Comparison of ENCODE assay signal across 19 cellular contexts in the genomic region with DNA sequence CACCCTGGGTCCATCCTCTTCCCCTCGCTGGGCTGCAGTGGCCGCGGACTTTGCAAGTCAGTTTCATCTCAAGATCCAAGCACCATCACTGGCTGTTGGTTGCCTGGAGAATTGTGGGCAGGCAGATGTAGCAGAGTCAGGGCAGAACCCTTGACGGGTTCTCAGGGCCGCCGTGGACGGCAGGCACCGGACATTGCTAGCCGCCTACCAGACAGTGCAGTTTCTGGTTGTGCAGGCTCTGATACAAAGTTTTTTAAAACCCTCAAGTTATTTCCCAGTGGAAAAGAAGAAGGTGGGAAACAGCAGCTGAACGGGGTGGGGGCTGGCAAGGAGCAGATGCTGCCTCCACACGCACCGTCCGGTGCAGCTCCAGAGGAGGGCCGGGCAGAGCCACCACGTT. TPM values are rescaled to one million over a fixed set of nuclear protein-coding genes. Genes with fewer than 3 reads are reported as not detected.
DNase-seq lines count a peak whose midpoint lies in the region; ATAC-seq and TF ChIP-seq lines count a peak whose summit lies in the region.
"Had no signal": no experiment of that assay in that cellular context is flagged by ENCODE, and none has a peak within 500 bp of the region (broad histone marks: within the 10 kb centered on the region; RNA-seq: fewer than 3 reads in every experiment).

No MANE protein-coding gene starts in this region.

- peak overlapping the region; percentile 88 for H3K27ac Mint-ChIP-seq in glutamatergic neuron (ENCODE audit: unreplicated experiment)
- H3K27ac Mint-ChIP-seq: activated naive CD8-positive, alpha-beta T cell treated with anti-CD3 and anti-CD28 coated beads, Interleukin-2, amount 10 ng/mL, durations not matched to agents 7 days and 5 days had no signal

- peaks cover 0 to 65% (median 49%) of the 10 kb centered on the region in 12 donors for H3K4me1 ChIP-seq in heart left ventricle
- peaks cover 63% of the 10 kb centered on the region for H3K4me1 ChIP-seq in OCI-LY7 (ENCODE audit: insufficient read depth, low read length, poor library complexity, severe bottlenecking)
- H3K4me1 ChIP-seq in smooth muscle cell (ENCODE audit: low read depth) = peaks cover 9% of the 10 kb centered on the region

- no peak overlapping the region for H2AFZ ChIP-seq in OCI-LY7 (ENCODE audit: low read length)
- H2AFZ ChIP-seq in smooth muscle cell (ENCODE audit: low read depth) = no peak overlapping the region

- H3K4me3 ChIP-seq in heart left ventricle (peak overlapping the region in 5 of 12 donors; percentile 25 to 95 (median 29)), OCI-LY7 (ENCODE audit: low read depth, low read length, poor library complexity, severe bottlenecking) (no peak overlapping the region), smooth muscle cell (no peak overlapping the region)
- H3K4me3 ChIP-seq: pancreas, sigmoid colon, thoracic aorta had no signal

- peaks cover 72% of the 10 kb centered on the region for H3K79me2 ChIP-seq in OCI-LY7 (ENCODE audit: insufficient read depth, low read depth, low read length)
- H3K79me2 ChIP-seq in smooth muscle cell (ENCODE audit: low read depth) = peaks cover 82% of the 10 kb centered on the region

- H3K36me3 ChIP-seq in heart left ventricle = peaks cover 0 to 4% (median 0%) of the 10 kb centered on the region in 9 donors
- peaks cover 14% of the 10 kb centered on the region; the same call in 1 of the 2 replicates for H3K36me3 ChIP-seq in OCI-LY7 (ENCODE audit: insufficient read depth, low read length)
- no peaks in the 10 kb centered on the region for H3K36me3 ChIP-seq in smooth muscle cell (ENCODE audit: low read depth)
- H3K36me3 ChIP-seq: pancreas, sigmoid colon, thoracic aorta had no signal

- POLR2A ChIA-PET in OCI-LY7 (lab: Charles Lee) = interaction anchor here (1.4 kb wide), 1 partner anchor 51 kb away, joined by 3 read pairs; no protein-coding TSS in a partner anchor

- H3K4me2 ChIP-seq in OCI-LY7 (ENCODE audit: low read length) = peak overlapping the region; percentile 90; the same call in 1 of the 2 replicates
- no peak overlapping the region for H3K4me2 ChIP-seq in smooth muscle cell

- H3K27me3 Mint-ChIP-seq in glutamatergic neuron (ENCODE audit: unreplicated experiment) = peaks cover 17% of the 10 kb centered on the region
- H3K27me3 Mint-ChIP-seq: activated naive CD8-positive, alpha-beta T cell treated with anti-CD3 and anti-CD28 coated beads, Interleukin-2, amount 10 ng/mL, durations not matched to agents 7 days and 5 days; naive B cell had no signal

- WGBS in heart left ventricle, 4 donors = 70 to 79% (median 76%) methylated on average over 14 to 15 of the region's 15 CpGs
- WGBS in smooth muscle cell (ENCODE audit: low lambda C conversion rate) = 97% methylated on average over 15 of the region's 15 CpGs

- no peak for TF ChIP-seq POLR2A in heart left ventricle (IDR thresholded peaks at IDR 0.05)

- TF ChIP-seq CTCF in heart left ventricle (IDR thresholded peaks at IDR 0.05) = no peak
- no peak for TF ChIP-seq CTCF in OCI-LY7 (conservative IDR thresholded peaks at IDR 0.05; ENCODE audit: low read length)
- TF ChIP-seq CTCF in glutamatergic neuron (IDR thresholded peaks at IDR 0.05; ENCODE audit: partially characterized antibody, unreplicated experiment) = no peak
- TF ChIP-seq CTCF in smooth muscle cell (IDR thresholded peaks at IDR 0.05; ENCODE audit: borderline replicate concordance, insufficient read depth, poor library complexity, severe bottlenecking) = no peak

- H3K9ac ChIP-seq in smooth muscle cell (ENCODE audit: low read depth) = no peak overlapping the region

- H4K20me1 ChIP-seq in OCI-LY7 (ENCODE audit: insufficient read depth, low read length) (peaks cover 15% of the 10 kb centered on the region; the same call in 1 of the 2 replicates), smooth muscle cell (ENCODE audit: low read depth) (peaks cover 74% of the 10 kb centered on the region)

- CTCF ChIA-PET in OCI-LY7 (lab: Charles Lee; ENCODE audit: unreplicated experiment) = no interaction called here

- H3K9me3 ChIP-seq in heart left ventricle (no peaks in the 10 kb centered on the region), OCI-LY7 (ENCODE audit: low read length) (no peaks in the 10 kb centered on the region), smooth muscle cell (replicated peaks; ENCODE audit: low read depth) (no peaks in the 10 kb centered on the region)
- H3K9me3 ChIP-seq: pancreas, sigmoid colon, thoracic aorta had no signal

- H3F3A ChIP-seq in smooth muscle cell (ENCODE audit: low read depth) = peaks cover 4% of the 10 kb centered on the region

- H3K27me3 ChIP-seq in heart left ventricle = no peaks in the 10 kb centered on the region
- H3K27me3 ChIP-seq in smooth muscle cell (ENCODE audit: low read depth) = no peaks in the 10 kb centered on the region
- H3K27me3 ChIP-seq: pancreas, sigmoid colon had no signal

- H3K9me3 Mint-ChIP-seq in glutamatergic neuron (ENCODE audit: unreplicated experiment) = peaks cover 17% of the 10 kb centered on the region
- H3K9me3 Mint-ChIP-seq: activated naive CD8-positive, alpha-beta T cell treated with anti-CD3 and anti-CD28 coated beads, Interleukin-2, amount 10 ng/mL, durations not matched to agents 7 days and 5 days; naive B cell had no signal

- H3K4me3 Mint-ChIP-seq in glutamatergic neuron (ENCODE audit: unreplicated experiment) = peak overlapping the region; percentile 91

- DNase-seq in heart left ventricle = no peak
- DNase-seq in left cardiac atrium = no peak
- no peak for DNase-seq in OCI-LY7 (ENCODE audit: low spot score)
- DNase-seq in glutamatergic neuron = no peak
- no peak for DNase-seq in smooth muscle cell (lab: John Stamatoyannopoulos, UW; ENCODE audit: unreplicated experiment)
- no peak for DNase-seq in activated naive CD4-positive, alpha-beta T cell (lab: John Stamatoyannopoulos, UW)
- no peak for DNase-seq in activated effector memory CD4-positive, alpha-beta T cell treated with anti-CD3 and anti-CD28 coated beads, Interleukin-2, amount 50 U/mL, for 16 hours
- DNase-seq: activated CD4-positive, alpha-beta T cell treated with anti-CD3 and anti-CD28 coated beads for 1 hour; activated naive CD8-positive, alpha-beta T cell treated with anti-CD3 and anti-CD28 coated beads, Interleukin-2, amount 10 ng/mL, durations not matched to agents 7 days and 5 days; KG1; mesendoderm; MV-4-11; naive B cell; pancreas; sigmoid colon; SW 1271 had no signal

- no TSS peak for BruUV-seq in OCI-LY7 (replicated peaks; lab: Mats Ljungman, UMichigan)

- H3K36me3 Mint-ChIP-seq in glutamatergic neuron (ENCODE audit: unreplicated experiment) = no peaks in the 10 kb centered on the region
- H3K36me3 Mint-ChIP-seq: activated naive CD8-positive, alpha-beta T cell treated with anti-CD3 and anti-CD28 coated beads, Interleukin-2, amount 10 ng/mL, durations not matched to agents 7 days and 5 days; brain; naive B cell had no signal

- H3K4me1 Mint-ChIP-seq in glutamatergic neuron (ENCODE audit: low read depth, unreplicated experiment) = peaks cover 45% of the 10 kb centered on the region

- H3K9me2 ChIP-seq in OCI-LY7 (ENCODE audit: insufficient read depth, low read length) = no peaks in the 10 kb centered on the region

- intact Hi-C loops in heart left ventricle (cut with DNase I) = loop anchor here in 4 of 10 donors (5.0 to 10.0 kb wide), 8 partner anchors 63 to 287 kb away; a partner anchor contains a TSS
- intact Hi-C loops in left cardiac atrium (cut with DNase I) = no loop called here
- intact Hi-C loops in OCI-LY7 (cut with micrococcal nuclease; ENCODE audit: unreplicated experiment) = no loop called here

- ATAC-seq in heart left ventricle = no peak
- no peak for ATAC-seq in left cardiac atrium
- ATAC-seq in HG03469 (IDR thresholded peaks at IDR 0.05; ENCODE audit: unreplicated experiment) = no peak
- ATAC-seq: pancreas had no signal

- H3K27ac ChIP-seq in heart left ventricle (peak overlapping the region in 9 of 12 donors; percentile 20 to 99 (median 75)), OCI-LY7 (ENCODE audit: low read depth, low read length, poor library complexity, severe bottlenecking) (no peak overlapping the region), smooth muscle cell (ENCODE audit: low read depth) (peak overlapping the region; percentile 16)
- H3K27ac ChIP-seq: pancreas, sigmoid colon, thoracic aorta had no signal

RNA-seq across cellular contexts. Expression of a gene that starts 3.4 kb away (rescaled TPM):
- 10 to 100 TPM; 29.5 to 71.3 (median 63.1) TPM for total RNA-seq in heart left ventricle
- 10 to 100 TPM; 29.5 to 70.2 TPM for polyA plus RNA-seq in heart left ventricle
- total RNA-seq in left cardiac atrium = 10 to 100 TPM; 60.9 to 70.4 TPM
- 95.9 and 114 TPM in 2 replicates for total RNA-seq in OCI-LY7 (2014; rRNA removed; shearing (Covaris generic))
- total RNA-seq in OCI-LY7 (2022) = 130 and 133 TPM in 2 replicates
- 281 TPM for total RNA-seq in glutamatergic neuron (ENCODE audit: unreplicated experiment)
- 36.2 and 43.6 TPM in 2 replicates for total RNA-seq in smooth muscle cell
- 47.8 and 69.2 TPM in 2 replicates for polyA plus RNA-seq in smooth muscle cell

RNA-seq across cellular contexts. Expression of a gene that starts 31.3 kb away (rescaled TPM):
- 10 to 100 TPM; 11.7 to 50.4 (median 34.1) TPM for total RNA-seq in heart left ventricle
- 10 to 100 TPM; 11.0 to 76.1 TPM for polyA plus RNA-seq in heart left ventricle
- 10 to 100 TPM; 29.1 to 35.3 TPM for total RNA-seq in left cardiac atrium
- total RNA-seq in OCI-LY7 (2014; rRNA removed; shearing (Covaris generic)) = 48.3 and 67.4 TPM in 2 replicates
- 75.2 and 80.3 TPM in 2 replicates for total RNA-seq in OCI-LY7 (2022)
- 72.9 TPM for total RNA-seq in glutamatergic neuron (ENCODE audit: unreplicated experiment)
- total RNA-seq in smooth muscle cell = 28.6 and 33.4 TPM in 2 replicates
- polyA plus RNA-seq in smooth muscle cell = 7.2 and 11.2 TPM in 2 replicates
